Comparison of ENCODE assay signal across 26 cellular contexts in the genomic region with DNA sequence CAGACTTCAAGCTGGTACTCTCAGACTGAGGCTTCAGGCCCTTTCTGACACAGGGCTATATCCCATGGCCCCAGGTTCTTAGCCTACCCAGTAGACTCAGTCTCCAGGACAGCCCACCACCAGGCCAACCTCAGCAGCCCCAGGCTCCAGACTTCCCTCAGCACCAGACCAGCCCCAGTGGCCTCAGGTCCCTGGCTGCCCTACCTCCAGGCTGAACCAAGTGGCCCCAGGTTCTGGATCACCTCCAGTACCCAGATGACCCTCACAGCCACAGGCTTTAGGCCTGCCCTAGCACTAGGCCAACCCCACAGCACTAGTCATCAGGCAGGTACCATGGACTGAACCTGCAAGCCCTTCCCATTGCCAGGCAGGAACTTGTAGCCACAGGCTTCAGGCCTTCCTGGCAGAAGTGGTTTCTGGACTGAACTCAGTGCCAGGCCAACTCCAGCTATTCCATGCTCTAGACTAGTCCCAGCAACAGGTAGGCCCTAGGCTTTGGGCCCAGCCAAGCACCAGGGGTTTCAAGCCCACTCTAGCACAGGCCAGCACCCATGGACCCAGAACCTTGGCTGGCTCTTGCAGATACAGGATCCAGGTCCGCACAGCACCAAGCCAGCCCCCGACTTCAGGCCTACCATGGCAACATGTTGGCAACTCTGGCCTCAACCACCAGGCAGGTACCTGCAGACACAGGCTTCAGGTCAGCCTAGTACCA. TPM values are rescaled to one million over a fixed set of nuclear protein-coding genes. Genes with fewer than 3 reads are reported as not detected.
DNase-seq lines count a peak whose midpoint lies in the region; FAIRE-seq and TF ChIP-seq lines count a peak whose summit lies in the region.
"Had no signal": no experiment of that assay in that cellular context is flagged by ENCODE, and none has a peak within 500 bp of the region (broad histone marks: within the 10 kb centered on the region; RNA-seq: fewer than 3 reads in every experiment).

No MANE protein-coding gene starts in this region.

- H3K79me1 ChIP-seq in H1 (ENCODE audit: low read depth, low read length) = no peaks in the 10 kb centered on the region

- H3K9me3 ChIP-seq in H1 (ENCODE audit: insufficient read depth in 2 of 2, low read depth in 1 of 2, low read length in 1 of 2) (no peaks in the 10 kb centered on the region), kidney (ENCODE audit: control insufficient read depth in 1 of 2, low read length in 2 of 2) (no peaks in the 10 kb centered on the region)
- H3K9me3 ChIP-seq: BE2C, BLaER1 had no signal

- H3K4me1 Mint-ChIP-seq in osteocyte (ENCODE audit: unreplicated experiment) = no peaks in the 10 kb centered on the region
- H3K4me1 Mint-ChIP-seq: CD4-positive, alpha-beta memory T cell; CD4-positive, CD25-positive, alpha-beta regulatory T cell; CD8-positive, alpha-beta memory T cell had no signal

- H3K27me3 ChIP-seq in H1 (replicated peaks in 1 of 4; ENCODE audit: control insufficient read depth in 3 of 4, extremely low read depth in 1 of 4, insufficient read depth in 3 of 4, low read length in 3 of 4) = no peaks in the 10 kb centered on the region
- H3K27me3 ChIP-seq: BE2C had no signal

- no peak overlapping the region for H3K4ac ChIP-seq in H1 (replicated peaks; ENCODE audit: insufficient read length, low read depth, low read length)

- no peak overlapping the region for H2AK5ac ChIP-seq in H1 (ENCODE audit: low read depth, low read length)

- H3K79me2 ChIP-seq in H1 (ENCODE audit: control insufficient read depth in 1 of 2, insufficient read depth in 2 of 2, low read length in 2 of 2) = no peaks in the 10 kb centered on the region

- FAIRE-seq in H1 (lab: Jason Lieb, UNC) = no peak
- no peak for FAIRE-seq in kidney (lab: Jason Lieb, UNC)
- FAIRE-seq: GM12878, GM12892, GM18507 had no signal

- no peak overlapping the region for H3K14ac ChIP-seq in H1 (ENCODE audit: insufficient read length)

- no peaks in the 10 kb centered on the region for H3K27me3 Mint-ChIP-seq in osteocyte (ENCODE audit: unreplicated experiment)
- H3K27me3 Mint-ChIP-seq: CD4-positive, alpha-beta memory T cell; CD4-positive, CD25-positive, alpha-beta regulatory T cell; CD8-positive, alpha-beta memory T cell had no signal

- no peaks in the 10 kb centered on the region for H4K20me1 ChIP-seq in H1 (replicated peaks in 1 of 2; ENCODE audit: control insufficient read depth in 1 of 2, insufficient read depth in 2 of 2, low read length in 2 of 2)
- H4K20me1 ChIP-seq: BLaER1 had no signal

- H3K27ac Mint-ChIP-seq in osteocyte (ENCODE audit: unreplicated experiment) = no peak overlapping the region
- H3K27ac Mint-ChIP-seq: CD14-positive monocyte; CD4-positive, alpha-beta memory T cell; CD4-positive, CD25-positive, alpha-beta regulatory T cell; CD8-positive, alpha-beta memory T cell had no signal

- no peaks in the 10 kb centered on the region for H3K23me2 ChIP-seq in H1 (ENCODE audit: low read depth, low read length)

- WGBS in H1 (ENCODE audit: extremely low coverage in 1 of 2, insufficient coverage in 1 of 2, insufficient read length in 1 of 2, insufficient replicate concordance in 2 of 2, low coverage in 1 of 2, low lambda C conversion rate in 2 of 2, missing lambda C conversion rate in 1 of 2), 2 experiments = 80% methylated on average over 1 of the region's 2 CpGs; no CpG with 5 or more reads in 1 of the 2 experiments

- no peak for TF ChIP-seq EP300 in H1 (IDR thresholded peaks at IDR 0.05; ENCODE audit: borderline replicate concordance in 1 of 2, low read depth in 2 of 2, low read length in 2 of 2)

- no peak overlapping the region for H3K4me3 Mint-ChIP-seq in osteocyte (ENCODE audit: unreplicated experiment)
- H3K4me3 Mint-ChIP-seq: CD14-positive monocyte; CD4-positive, alpha-beta memory T cell; CD4-positive, CD25-positive, alpha-beta regulatory T cell; CD8-positive, alpha-beta memory T cell had no signal

- H3K36me3 Mint-ChIP-seq in osteocyte (ENCODE audit: unreplicated experiment) = no peaks in the 10 kb centered on the region
- H3K36me3 Mint-ChIP-seq: CD14-positive monocyte; CD4-positive, alpha-beta memory T cell; CD4-positive, CD25-positive, alpha-beta regulatory T cell; CD8-positive, alpha-beta memory T cell had no signal

- no peak overlapping the region for H3K27ac ChIP-seq in H1 (ENCODE audit: low read depth, low read length)
- H3K27ac ChIP-seq in kidney (ENCODE audit: low read depth in 2 of 2, low read length in 2 of 2) = no peak overlapping the region
- H3K27ac ChIP-seq: BLaER1 had no signal

- no peak overlapping the region for H2BK20ac ChIP-seq in H1 (ENCODE audit: low read length)

- POLR2A ChIA-PET in H1 (lab: Charles Lee; ENCODE audit: partially characterized antibody) = no interaction called here

- no peak for TF ChIP-seq POLR2A in H1 (IDR thresholded peaks at IDR 0.05; ENCODE audit: control extremely low read depth in 1 of 2, low read depth in 2 of 2, low read length in 2 of 2)

- TF ChIP-seq RAD21 in H1 (IDR thresholded peaks at IDR 0.05 in 1 of 2, conservative IDR thresholded peaks at IDR 0.05 in 1 of 2; ENCODE audit: low read depth in 2 of 2, low read length in 2 of 2) = no peak

- H2BK120ac ChIP-seq in H1 (replicated peaks; ENCODE audit: low read depth, low read length) = no peak overlapping the region

- H3K18ac ChIP-seq in H1 (ENCODE audit: extremely low read depth, low read length) = no peak overlapping the region

- no peak overlapping the region for H4K91ac ChIP-seq in H1 (replicated peaks; ENCODE audit: insufficient read length, low read length)

- peaks cover 5% of the 10 kb centered on the region for H3K9me3 Mint-ChIP-seq in osteocyte (ENCODE audit: unreplicated experiment)
- H3K9me3 Mint-ChIP-seq: CD14-positive monocyte; CD4-positive, alpha-beta memory T cell; CD4-positive, CD25-positive, alpha-beta regulatory T cell; CD8-positive, alpha-beta memory T cell had no signal

- CTCF ChIA-PET in H1 (lab: Charles Lee; ENCODE audit: partially characterized antibody) = no interaction called here

- no peak for TF ChIP-seq CTCF in H1 (IDR thresholded peaks at IDR 0.05; ENCODE audit: control extremely low read depth in 1 of 3, insufficient read depth in 1 of 3, low read depth in 1 of 3, low read length in 3 of 3)
- TF ChIP-seq CTCF in kidney (IDR thresholded peaks at IDR 0.05; ENCODE audit: borderline replicate concordance, extremely low read depth, insufficient read depth) = no peak
- no peak for TF ChIP-seq CTCF in osteocyte (IDR thresholded peaks at IDR 0.05)

- H2BK5ac ChIP-seq in H1 (ENCODE audit: low read depth, low read length) = no peak overlapping the region

- H3K4me3 ChIP-seq in H1 (ENCODE audit: extremely low read depth in 1 of 4, insufficient read depth in 2 of 4, low read depth in 3 of 4, low read length in 4 of 4) (no peak overlapping the region), kidney (ENCODE audit: low read length in 2 of 2) (no peak overlapping the region)
- H3K4me3 ChIP-seq: BLaER1, GM12878 had no signal

- H2BK12ac ChIP-seq in H1 (ENCODE audit: low read depth, low read length) = no peak overlapping the region

- peak overlapping the region; percentile 51; the same call in 1 of the 2 replicates for H4K8ac ChIP-seq in H1 (ENCODE audit: extremely low read depth, insufficient read depth, low read length)

- no peak overlapping the region for H3K4me2 ChIP-seq in H1 (ENCODE audit: insufficient read depth in 1 of 2, low read depth in 2 of 2, low read length in 2 of 2)
- H3K4me2 ChIP-seq: BLaER1 had no signal

- H3K4me1 ChIP-seq in H1 (replicated peaks in 1 of 4; ENCODE audit: control insufficient read depth in 3 of 4, insufficient read depth in 4 of 4, low read length in 3 of 4) (no peaks in the 10 kb centered on the region), kidney (ENCODE audit: control insufficient read depth in 1 of 2, insufficient read depth in 1 of 2, low read depth in 1 of 2, low read length in 2 of 2) (no peaks in the 10 kb centered on the region)
- H3K4me1 ChIP-seq: BE2C, BLaER1 had no signal

- no peak for DNase-seq in H1 (ENCODE audit: low read depth in 1 of 2, low spot score in 2 of 2)
- peak; percentile 50 for DNase-seq in kidney
- peak; percentile 60 for DNase-seq in posterior vena cava (ENCODE audit: low spot score)
- DNase-seq in osteocyte (ENCODE audit: extremely low spot score, unreplicated experiment) = no peak
- no peak for DNase-seq in activated CD4-positive, alpha-beta T cell treated with anti-CD3 and anti-CD28 coated beads, Interleukin-2, amount 50 U/mL, for 48 hours
- DNase-seq in kidney glomerular epithelial cell (lab: John Stamatoyannopoulos, UW) = no peak
- DNase-seq: 8988T; ACHN; BE2C; C1 segment of cervical spinal cord; CD4-positive, alpha-beta memory T cell; CD4-positive, CD25-positive, alpha-beta regulatory T cell; CD8-positive, alpha-beta memory T cell; COR-L47; DMS 273 treated with DMSO at 0.1 percent for 48 hours; DMS153; DMS53; DMS79; DND-41; EL; GDM1 had no signal

- H2AFZ ChIP-seq in H1 (ENCODE audit: low read length) = no peak overlapping the region

- no peak overlapping the region for H4K5ac ChIP-seq in H1 (ENCODE audit: insufficient read length, low read depth, low read length)

- no peak overlapping the region for H3K23ac ChIP-seq in H1 (ENCODE audit: insufficient read length)

- H2BK15ac ChIP-seq in H1 (ENCODE audit: low read length) = no peak overlapping the region

- no peaks in the 10 kb centered on the region for H3K36me3 ChIP-seq in H1 (ENCODE audit: control insufficient read depth in 2 of 4, insufficient read depth in 4 of 4, low read length in 3 of 4)
- H3K36me3 ChIP-seq in kidney (ENCODE audit: control insufficient read depth in 1 of 2, insufficient read depth in 2 of 2, low read length in 2 of 2) = no peaks in the 10 kb centered on the region
- H3K36me3 ChIP-seq: BE2C, BLaER1 had no signal

- intact Hi-C loops in kidney (cut with DNase I) (no loop called here), posterior vena cava (cut with DNase I) (no loop called here)

- no peak overlapping the region for H3K56ac ChIP-seq in H1 (replicated peaks; ENCODE audit: insufficient read length, low read depth, low read length)

- no peak overlapping the region for H3K9ac ChIP-seq in H1 (replicated peaks in 1 of 4; ENCODE audit: extremely low read depth in 1 of 4, low read depth in 3 of 4, low read length in 3 of 4)
- H3K9ac ChIP-seq in kidney (ENCODE audit: low read length in 2 of 2) = no peak overlapping the region
- H3K9ac ChIP-seq: BLaER1 had no signal

RNA-seq across cellular contexts. Expression of a gene that starts 45.7 kb away (rescaled TPM):
- 58.6 and 62.3 TPM in 2 replicates for total RNA-seq in H1 (2021; fragmentation: NEBNext Ultra II Directional; extraction: Animal tissue kit (Norgen Biotek cat#: 25700))
- polyA plus RNA-seq in H1 (2011; rRNA removed) (19.3 and 30.9 TPM in 2 replicates), kidney (ENCODE audit: insufficient read depth, low read depth, low replicate concordance) (3.9 TPM)
- polyA plus RNA-seq in H1 (2011; cell fraction: cytosol; rRNA removed) = 33.1 TPM
- 61.9 TPM for polyA plus RNA-seq in H1 (2011; cell fraction: nucleus; rRNA removed)
- polyA plus RNA-seq in H1 (2012, experiment 1 of 2) = 24.1 to 50.2 TPM (median 27.4 TPM) in 4 replicates
- 11.8 TPM for polyA plus RNA-seq in H1 (2012, experiment 2 of 2)
- 48.6 TPM for polyA plus RNA-seq in H1 (2013, experiment 1 of 2)
- polyA plus RNA-seq in H1 (2013, experiment 2 of 2) = 39.7 TPM
- polyA minus RNA-seq in H1 (2011; rRNA and poly(A)+ RNA removed) = 9.5 and 17.1 TPM in 2 replicates
- polyA minus RNA-seq in H1 (2011; cell fraction: cytosol; rRNA and poly(A)+ RNA removed) = 9.8 TPM
- polyA minus RNA-seq in H1 (2011; cell fraction: nucleus; rRNA and poly(A)+ RNA removed) = 37.4 TPM
- total RNA-seq in kidney (1.9 TPM), posterior vena cava (1 to 10 TPM; 2.9 to 5.9 TPM), osteocyte (95.8 and 98.9 TPM in 2 replicates)
- total RNA-seq: GM12878 had no signal
- polyA plus RNA-seq: CD14-positive monocyte, GM12878 had no signal

Comparison
In these comparisons a context has a peak if more than half of its experiments do, and no peak if none do; other contexts are left out.
1. DNase-seq: peak in kidney (single experiment) and posterior vena cava (single experiment); none in H1 (0 of 2), osteocyte (single experiment), activated CD4-positive, alpha-beta T cell treated with anti-CD3 and anti-CD28 coated beads, Interleukin-2, amount 50 U/mL, for 48 hours (0 of 2) and kidney glomerular epithelial cell (single experiment).